Comparison of ENCODE assay signal across 8 cellular contexts in genomic region chr4:112636688-112637551, GRCh38. TPM values are rescaled to one million over a fixed set of nuclear protein-coding genes. Genes with fewer than 3 reads are reported as not detected.
DNase-seq lines count a peak whose midpoint lies in the region; ATAC-seq and TF ChIP-seq lines count a peak whose summit lies in the region.

LARP7 (plus strand) TSS chr4:112637143; CDS start chr4:112644670, 7,527 bp downstream.
ZGRF1 (minus strand) TSS chr4:112636909; CDS start chr4:112633176, 3,733 bp downstream.

- intact Hi-C loops in head of caudate nucleus (cut with DNase I): loop anchor here (2.0 to 10.0 kb wide), 3 partner anchors 125 to 308 kb away; no protein-coding TSS in a partner anchor
- intact Hi-C loops in thyroid gland (cut with DNase I): loop anchor here (10.0 kb wide), 1 partner anchor 288 kb away; no protein-coding TSS in a partner anchor

- H3K36me3 ChIP-seq in thyroid gland: no peaks in the 10 kb centered on the region

- no peaks in the 10 kb centered on the region for H3K9me3 Mint-ChIP-seq in activated naive CD8-positive, alpha-beta T cell treated with anti-CD3 and anti-CD28 coated beads for 36 hours
- no peaks in the 10 kb centered on the region for H3K9me3 Mint-ChIP-seq in osteocyte (ENCODE audit: unreplicated experiment)

- TF ChIP-seq CTCF in osteocyte (IDR thresholded peaks at IDR 0.05) (peak; percentile 79), thyroid gland (IDR thresholded peaks at IDR 0.05) (peak; percentile 94 to 97 (median 96))

- H3K27me3 ChIP-seq in thyroid gland: no peaks in the 10 kb centered on the region

- no peak within 1 kb of the TSS for H3K27ac Mint-ChIP-seq in activated naive CD8-positive, alpha-beta T cell treated with anti-CD3 and anti-CD28 coated beads for 36 hours
- H3K27ac Mint-ChIP-seq in osteocyte (ENCODE audit: unreplicated experiment): no peak within 1 kb of the TSS

- ATAC-seq in HG02610 (IDR thresholded peaks at IDR 0.05; ENCODE audit: unreplicated experiment): peak; percentile 95

- H3K9me3 ChIP-seq in thyroid gland: no peaks in the 10 kb centered on the region

- H3K4me1 Mint-ChIP-seq in activated naive CD8-positive, alpha-beta T cell treated with anti-CD3 and anti-CD28 coated beads for 36 hours: peaks cover 22% of the 10 kb centered on the region
- H3K4me1 Mint-ChIP-seq in osteocyte (ENCODE audit: unreplicated experiment): peaks cover 13% of the 10 kb centered on the region

- WGBS in thyroid gland, 2 donors: 0% methylated on average over 46 to 54 of the region's 66 CpGs

- H3K36me3 Mint-ChIP-seq in activated naive CD8-positive, alpha-beta T cell treated with anti-CD3 and anti-CD28 coated beads for 36 hours: peaks cover 12% of the 10 kb centered on the region
- H3K36me3 Mint-ChIP-seq in osteocyte (ENCODE audit: unreplicated experiment): peaks cover 5% of the 10 kb centered on the region

- TF ChIP-seq POLR2A in GM10847 (IDR thresholded peaks at IDR 0.05; ENCODE audit: extremely low read depth, insufficient read length) (peak; percentile 64), thyroid gland (IDR thresholded peaks at IDR 0.05) (peak in 1 of 2 donors; percentile 49)

- peak within 1 kb of the TSS; percentile 12 to 41 (median 27) for H3K4me3 ChIP-seq in thyroid gland (replicated peaks in 1 of 3)

- peaks cover 0 to 7% of the 10 kb centered on the region in 2 donors for H3K4me1 ChIP-seq in thyroid gland

- DNase-seq in NCI-H1092 treated with DMSO at 0.1 percent for 48 hours (lab: John Stamatoyannopoulos, UW) (peak; percentile 99), SKM-1 (lab: John Stamatoyannopoulos, UW; ENCODE audit: unreplicated experiment) (peak; percentile 97), head of caudate nucleus (peak; percentile 95 to 99 (median 98)), osteocyte (ENCODE audit: extremely low spot score, unreplicated experiment) (peak; percentile 99), thyroid gland (peak; percentile 99)
- peak; percentile 97 for DNase-seq in activated naive CD8-positive, alpha-beta T cell treated with anti-CD3 and anti-CD28 coated beads for 36 hours

- peak within 1 kb of the TSS; percentile 81 to 99 (median 90) for H3K27ac ChIP-seq in thyroid gland

- no peaks in the 10 kb centered on the region for H3K27me3 Mint-ChIP-seq in activated naive CD8-positive, alpha-beta T cell treated with anti-CD3 and anti-CD28 coated beads for 36 hours
- no peaks in the 10 kb centered on the region for H3K27me3 Mint-ChIP-seq in osteocyte (ENCODE audit: unreplicated experiment)

- H3K4me3 Mint-ChIP-seq in activated naive CD8-positive, alpha-beta T cell treated with anti-CD3 and anti-CD28 coated beads for 36 hours: no peak within 1 kb of the TSS
- no peak within 1 kb of the TSS for H3K4me3 Mint-ChIP-seq in osteocyte (ENCODE audit: unreplicated experiment)

RNA-seq across cellular contexts. Expression of gene LARP7, which starts in this region (rescaled TPM):
- 10 to 100 TPM; 48.1 to 54.5 TPM for total RNA-seq in activated naive CD8-positive, alpha-beta T cell treated with anti-CD3 and anti-CD28 coated beads for 36 hours
- total RNA-seq in osteocyte (33.1 and 43.3 TPM in 2 replicates), thyroid gland (10 to 100 TPM; 43.5 to 53.1 (median 51.5) TPM)

RNA-seq across cellular contexts. Expression of gene ZGRF1, which starts in this region (rescaled TPM):
- 10 to 100 TPM; 34.4 to 37.3 TPM for total RNA-seq in activated naive CD8-positive, alpha-beta T cell treated with anti-CD3 and anti-CD28 coated beads for 36 hours
- total RNA-seq in osteocyte: 5.6 and 6.8 TPM in 2 replicates
- total RNA-seq in thyroid gland: 1 to 10 TPM; 5.2 to 9.0 (median 6.5) TPM

Comparison
In these comparisons a context has a peak if more than half of its experiments do, and no peak if none do; other contexts are left out.
1. Peak in every context shown above with its lines: DNase-seq, ATAC-seq, H3K4me3 ChIP-seq and H3K27ac ChIP-seq.